ENCODE assay signal across 10 cellular contexts in genomic region chr19:41398603-41399002, GRCh38. TPM values are rescaled to one million over a fixed set of nuclear protein-coding genes. Genes with fewer than 3 reads are reported as not detected.
DNase-seq lines count a peak whose midpoint lies in the region; ATAC-seq, FAIRE-seq and TF ChIP-seq lines count a peak whose summit lies in the region.
"Had no signal": no experiment of that assay in that cellular context is flagged by ENCODE, and none has a peak within 500 bp of the region (broad histone marks: within the 10 kb centered on the region; RNA-seq: fewer than 3 reads in every experiment).

No MANE protein-coding gene starts in this region.

- H3K36me3 ChIP-seq in keratinocyte (ENCODE audit: control insufficient read depth in 2 of 2, extremely low read depth in 1 of 2, insufficient read depth in 2 of 2, low read length in 2 of 2) = peaks cover 0 to 3% of the 10 kb centered on the region in 2 experiments
- peaks cover 5% of the 10 kb centered on the region for H3K36me3 ChIP-seq in suprapubic skin

- peaks cover 8% of the 10 kb centered on the region for H3K36me3 Mint-ChIP-seq in activated CD4-positive, alpha-beta T cell treated with anti-CD3 and anti-CD28 coated beads for 36 hours (ENCODE audit: low read depth)
- H3K36me3 Mint-ChIP-seq in activated T-helper 2 cell treated with anti-CD3 and anti-CD28 coated beads, Interferon-gamma antibody, Interleukin-2, Interleukin-4, amounts not matched to agents 10 μg/mL and 5 μg/mL and 100 μg/mL, durations not matched to agents 14 hours and 24 hours and 36 hours (ENCODE audit: low read depth) = peaks cover 14% of the 10 kb centered on the region

- H3K9ac ChIP-seq in keratinocyte (ENCODE audit: control insufficient read depth, extremely low read depth, insufficient read depth, low read length) = peak overlapping the region; percentile 99

- peak overlapping the region; percentile 97 for H3K4me3 Mint-ChIP-seq in activated CD4-positive, alpha-beta T cell treated with anti-CD3 and anti-CD28 coated beads for 36 hours
- peak overlapping the region; percentile 95 for H3K4me3 Mint-ChIP-seq in activated T-helper 2 cell treated with anti-CD3 and anti-CD28 coated beads, Interferon-gamma antibody, Interleukin-2, Interleukin-4, amounts not matched to agents 10 μg/mL and 5 μg/mL and 100 μg/mL, durations not matched to agents 14 hours and 24 hours and 36 hours (ENCODE audit: low read depth)

- TF ChIP-seq EP300 in suprapubic skin (IDR thresholded peaks at IDR 0.05) = no peak

- no peak for FAIRE-seq in keratinocyte (lab: Jason Lieb, UNC)

- peak overlapping the region; percentile 100 for H3K27ac ChIP-seq in keratinocyte (ENCODE audit: control insufficient read depth, insufficient read depth, low read length)
- no peak overlapping the region for H3K27ac ChIP-seq in suprapubic skin

- H3K27me3 ChIP-seq in keratinocyte (ENCODE audit: control insufficient read depth, extremely low read depth, insufficient read depth, low read length) (no peaks in the 10 kb centered on the region), suprapubic skin (no peaks in the 10 kb centered on the region)

- no peak for TF ChIP-seq POLR2A in suprapubic skin (IDR thresholded peaks at IDR 0.05)

- no peaks in the 10 kb centered on the region for H3K9me3 Mint-ChIP-seq in activated CD4-positive, alpha-beta T cell treated with anti-CD3 and anti-CD28 coated beads for 36 hours (ENCODE audit: low read depth)
- no peaks in the 10 kb centered on the region for H3K9me3 Mint-ChIP-seq in activated T-helper 2 cell treated with anti-CD3 and anti-CD28 coated beads, Interferon-gamma antibody, Interleukin-2, Interleukin-4, amounts not matched to agents 10 μg/mL and 5 μg/mL and 100 μg/mL, durations not matched to agents 14 hours and 24 hours and 36 hours

- H4K20me1 ChIP-seq in keratinocyte (ENCODE audit: control insufficient read depth, extremely low read depth, insufficient read depth, low read length) = no peaks in the 10 kb centered on the region

- H3K9me1 ChIP-seq in keratinocyte (ENCODE audit: control insufficient read depth, extremely low read depth, insufficient read depth, low read length) = no peaks in the 10 kb centered on the region

- peak overlapping the region; percentile 98 for H3K4me2 ChIP-seq in keratinocyte (ENCODE audit: control insufficient read depth, extremely low read depth, insufficient read depth, low read depth, low read length)

- CTCF ChIA-PET in activated CD4-positive, alpha-beta T cell treated with anti-CD3 and anti-CD28 coated beads for 36 hours (lab: Charles Lee) = interaction anchor here (0.7 to 1.5 kb wide), 3 partner anchors 35 to 165 kb away, joined by 3 to 4 read pairs (median 4); partner anchors contain the start of genes B9D2 and DMAC2

- no peak overlapping the region for H2AFZ ChIP-seq in keratinocyte (ENCODE audit: control insufficient read depth, low read length)

- WGBS in suprapubic skin = 65% methylated on average over 3 of the region's 3 CpGs

- DNase-seq in activated CD4-positive, alpha-beta T cell treated with anti-CD3 and anti-CD28 coated beads for 36 hours = no peak
- no peak for DNase-seq in activated CD4-positive, alpha-beta T cell treated with anti-CD3 and anti-CD28 coated beads, Interleukin-2, amount 50 U/mL, for 4 hours
- no peak for DNase-seq in activated T-helper 2 cell treated with anti-CD3 and anti-CD28 coated beads, Interferon-gamma antibody, Interleukin-2, Interleukin-4, amounts not matched to agents 10 μg/mL and 5 μg/mL and 100 μg/mL, durations not matched to agents 14 hours and 24 hours and 36 hours (ENCODE audit: low spot score)
- DNase-seq in keratinocyte (ENCODE audit: low read depth, low spot score) = no peak
- DNase-seq in suprapubic skin (ENCODE audit: low spot score in 2 of 2) = no peak
- DNase-seq in DMS114 treated with DMSO at 0.1 percent for 48 hours (lab: John Stamatoyannopoulos, UW; ENCODE audit: unreplicated experiment) = no peak
- DNase-seq: activated effector memory CD4-positive, alpha-beta T cell treated with Interleukin-2 at 50 U/mL for 16 hours; DMS 273 treated with DMSO at 0.1 percent for 48 hours had no signal

- dilution Hi-C loops in keratinocyte (cut with MboI; ENCODE audit: extremely low pct_ligation_motif_present, low sequenced_read_pairs) = no loop called here

- H3K9me3 ChIP-seq in keratinocyte (ENCODE audit: control insufficient read depth, low read depth, low read length) (no peaks in the 10 kb centered on the region), suprapubic skin (no peaks in the 10 kb centered on the region)

- peaks cover 27% of the 10 kb centered on the region for H3K79me2 ChIP-seq in keratinocyte (ENCODE audit: control insufficient read depth, insufficient read depth, low read length)

- POLR2A ChIA-PET in activated CD4-positive, alpha-beta T cell treated with anti-CD3 and anti-CD28 coated beads for 36 hours (lab: Charles Lee) = interaction anchor here (1.2 kb wide), 1 partner anchor 41 kb away, joined by 5 read pairs; the partner anchor contains the start of gene DMAC2

- peak overlapping the region; percentile 97 for H3K27ac Mint-ChIP-seq in activated CD4-positive, alpha-beta T cell treated with anti-CD3 and anti-CD28 coated beads for 36 hours
- H3K27ac Mint-ChIP-seq in activated T-helper 2 cell treated with anti-CD3 and anti-CD28 coated beads, Interferon-gamma antibody, Interleukin-2, Interleukin-4, amounts not matched to agents 10 μg/mL and 5 μg/mL and 100 μg/mL, durations not matched to agents 14 hours and 24 hours and 36 hours = no peak overlapping the region

- TF ChIP-seq CTCF in keratinocyte (optimal IDR thresholded peaks at IDR 0.05 in 1 of 3, IDR thresholded peaks at IDR 0.05 in 1 of 3, conservative IDR thresholded peaks at IDR 0.05 in 1 of 3; ENCODE audit: extremely low read depth in 1 of 3, insufficient read depth in 2 of 3, low read length in 3 of 3) (no peak), suprapubic skin (IDR thresholded peaks at IDR 0.05) (no peak)

- intact Hi-C loops in activated CD4-positive, alpha-beta T cell treated with anti-CD3 and anti-CD28 coated beads for 36 hours (cut with DNase I, micrococcal nuclease) = loop anchor here in 1 of 2 experiments (5.0 kb wide), 3 partner anchors 134 to 1111 kb away; partner anchors contain the start of genes AKT2 and SERTAD3
- intact Hi-C loops in activated T-helper 2 cell treated with anti-CD3 and anti-CD28 coated beads, Interferon-gamma antibody, Interleukin-2, Interleukin-4, amounts not matched to agents 10 μg/mL and 5 μg/mL and 100 μg/mL, durations not matched to agents 14 hours and 24 hours and 36 hours (cut with micrococcal nuclease) = no loop called here

- no peak for ATAC-seq in activated CD4-positive, alpha-beta T cell treated with anti-CD3 and anti-CD28 coated beads for 36 hours
- ATAC-seq in HG03108 (IDR thresholded peaks at IDR 0.05; ENCODE audit: unreplicated experiment) = no peak
- ATAC-seq in HG02678 (IDR thresholded peaks at IDR 0.05; ENCODE audit: unreplicated experiment) = no peak

- peaks cover 34% of the 10 kb centered on the region for H3K4me1 Mint-ChIP-seq in activated CD4-positive, alpha-beta T cell treated with anti-CD3 and anti-CD28 coated beads for 36 hours
- peaks cover 26% of the 10 kb centered on the region for H3K4me1 Mint-ChIP-seq in activated T-helper 2 cell treated with anti-CD3 and anti-CD28 coated beads, Interferon-gamma antibody, Interleukin-2, Interleukin-4, amounts not matched to agents 10 μg/mL and 5 μg/mL and 100 μg/mL, durations not matched to agents 14 hours and 24 hours and 36 hours (ENCODE audit: low read depth)

- H3K4me1 ChIP-seq in keratinocyte (ENCODE audit: control insufficient read depth, extremely low read depth, insufficient read depth, low read length) (peaks cover 13% of the 10 kb centered on the region), suprapubic skin (peaks cover 37% of the 10 kb centered on the region)

- H3K27me3 Mint-ChIP-seq in activated CD4-positive, alpha-beta T cell treated with anti-CD3 and anti-CD28 coated beads for 36 hours = no peaks in the 10 kb centered on the region
- no peaks in the 10 kb centered on the region for H3K27me3 Mint-ChIP-seq in activated T-helper 2 cell treated with anti-CD3 and anti-CD28 coated beads, Interferon-gamma antibody, Interleukin-2, Interleukin-4, amounts not matched to agents 10 μg/mL and 5 μg/mL and 100 μg/mL, durations not matched to agents 14 hours and 24 hours and 36 hours (ENCODE audit: low read depth)

- H3K4me3 ChIP-seq in keratinocyte (ENCODE audit: control insufficient read depth in 2 of 3, extremely low read depth in 1 of 3, insufficient read depth in 2 of 3, low read depth in 1 of 3, low read length in 3 of 3) (peak overlapping the region; percentile 82 to 100 (median 99)), suprapubic skin (peak overlapping the region; percentile 96)

RNA-seq across cellular contexts. Expression of gene BCKDHA, which starts 1.0 kb away (rescaled TPM):
- 10 to 100 TPM; 14.5 to 25.4 TPM for total RNA-seq in activated CD4-positive, alpha-beta T cell treated with anti-CD3 and anti-CD28 coated beads for 36 hours
- 18.9 and 20.5 TPM in 2 replicates for total RNA-seq in activated T-helper 2 cell treated with anti-CD3 and anti-CD28 coated beads, Interferon-gamma antibody, Interleukin-2, Interleukin-4, amounts not matched to agents 10 μg/mL and 5 μg/mL and 100 μg/mL, durations not matched to agents 14 hours and 24 hours and 36 hours
- 7.5 to 13.3 TPM (median 8.3 TPM) in 3 replicates for polyA plus RNA-seq in keratinocyte
- polyA plus RNA-seq in keratinocyte (2011; ENCODE audit: low read depth) = 17.2 TPM
- polyA plus RNA-seq in keratinocyte (2011; cell fraction: cytosol; rRNA removed) = 4.0 and 10.9 TPM in 2 replicates
- 8.5 and 12.7 TPM in 2 replicates for polyA plus RNA-seq in keratinocyte (2011; cell fraction: nucleus; rRNA removed)
- 10.0 and 11.7 TPM in 2 replicates for polyA plus RNA-seq in keratinocyte (2012; ENCODE audit: low replicate concordance)
- polyA minus RNA-seq in keratinocyte = 5.5 to 10.0 TPM (median 7.3 TPM) in 3 replicates
- polyA minus RNA-seq in keratinocyte (2011; cell fraction: cytosol; rRNA and poly(A)+ RNA removed) = 24.0 TPM
- polyA minus RNA-seq in keratinocyte (2011; cell fraction: nucleus; rRNA and poly(A)+ RNA removed) = 6.4 and 8.4 TPM in 2 replicates
- total RNA-seq in suprapubic skin = 100 to 1,000 TPM in 1 of 4 donors, 10 to 100 TPM in 3; 49.7 to 112 (median 76.2) TPM

RNA-seq across cellular contexts. Expression of gene EXOSC5, which starts 1.4 kb away (rescaled TPM):
- 10 to 100 TPM; 32.7 to 47.8 TPM for total RNA-seq in activated CD4-positive, alpha-beta T cell treated with anti-CD3 and anti-CD28 coated beads for 36 hours
- total RNA-seq in activated T-helper 2 cell treated with anti-CD3 and anti-CD28 coated beads, Interferon-gamma antibody, Interleukin-2, Interleukin-4, amounts not matched to agents 10 μg/mL and 5 μg/mL and 100 μg/mL, durations not matched to agents 14 hours and 24 hours and 36 hours = 50.4 and 54.3 TPM in 2 replicates
- polyA plus RNA-seq in keratinocyte = 12.5 to 18.2 TPM (median 14.7 TPM) in 3 replicates
- polyA plus RNA-seq in keratinocyte (2011; ENCODE audit: low read depth) = 5.2 TPM
- 9.8 and 17.2 TPM in 2 replicates for polyA plus RNA-seq in keratinocyte (2011; cell fraction: cytosol; rRNA removed)
- polyA plus RNA-seq in keratinocyte (2011; cell fraction: nucleus; rRNA removed) = 8.0 and 9.1 TPM in 2 replicates
- polyA plus RNA-seq in keratinocyte (2012; ENCODE audit: low replicate concordance) = 17.8 and 27.7 TPM in 2 replicates
- polyA minus RNA-seq in keratinocyte = 3.7 to 11.7 TPM (median 4.7 TPM) in 3 replicates
- 15.2 TPM for polyA minus RNA-seq in keratinocyte (2011; cell fraction: cytosol; rRNA and poly(A)+ RNA removed)
- polyA minus RNA-seq in keratinocyte (2011; cell fraction: nucleus; rRNA and poly(A)+ RNA removed) = 4.9 and 7.4 TPM in 2 replicates
- total RNA-seq in suprapubic skin = 10 to 100 TPM; 23.0 to 51.5 (median 31.9) TPM

RNA-seq across cellular contexts. Expression of gene TMEM91, which starts 22.3 kb away (rescaled TPM):
- 1 to 10 TPM; 3.0 to 4.0 TPM for total RNA-seq in activated CD4-positive, alpha-beta T cell treated with anti-CD3 and anti-CD28 coated beads for 36 hours
- 4.2 and 4.8 TPM in 2 replicates for total RNA-seq in activated T-helper 2 cell treated with anti-CD3 and anti-CD28 coated beads, Interferon-gamma antibody, Interleukin-2, Interleukin-4, amounts not matched to agents 10 μg/mL and 5 μg/mL and 100 μg/mL, durations not matched to agents 14 hours and 24 hours and 36 hours
- polyA plus RNA-seq in keratinocyte = 4.4 to 10.1 TPM (median 6.3 TPM) in 3 replicates
- polyA plus RNA-seq in keratinocyte (2011; ENCODE audit: low read depth) = 8.3 TPM
- polyA plus RNA-seq in keratinocyte (2011; cell fraction: cytosol; rRNA removed) = 3.9 and 6.3 TPM in 2 replicates
- polyA plus RNA-seq in keratinocyte (2011; cell fraction: nucleus; rRNA removed) = 12.5 and 16.9 TPM in 2 replicates
- 4.4 and 18.2 TPM in 2 replicates for polyA plus RNA-seq in keratinocyte (2012; ENCODE audit: low replicate concordance)
- polyA minus RNA-seq in keratinocyte = 9.1 to 14.5 TPM (median 9.9 TPM) in 3 replicates
- 8.1 TPM for polyA minus RNA-seq in keratinocyte (2011; cell fraction: cytosol; rRNA and poly(A)+ RNA removed)
- polyA minus RNA-seq in keratinocyte (2011; cell fraction: nucleus; rRNA and poly(A)+ RNA removed) = 4.0 and 7.8 TPM in 2 replicates
- 100 to 1,000 TPM in 2 of 4 donors, 10 to 100 TPM in 2; 29.6 to 109 (median 88.1) TPM for total RNA-seq in suprapubic skin

RNA-seq across cellular contexts. Expression of gene B3GNT8, which starts 28.6 kb away (rescaled TPM):
- under 1 TPM in 1 of 2 experiments, not detected in 1; 0.41 TPM for total RNA-seq in activated CD4-positive, alpha-beta T cell treated with anti-CD3 and anti-CD28 coated beads for 36 hours
- 0.96 and 0.97 TPM in 2 replicates for total RNA-seq in activated T-helper 2 cell treated with anti-CD3 and anti-CD28 coated beads, Interferon-gamma antibody, Interleukin-2, Interleukin-4, amounts not matched to agents 10 μg/mL and 5 μg/mL and 100 μg/mL, durations not matched to agents 14 hours and 24 hours and 36 hours
- polyA plus RNA-seq in keratinocyte = 0.45 to 1.8 TPM (median 0.97 TPM) in 3 replicates
- polyA plus RNA-seq in keratinocyte (2011; ENCODE audit: low read depth) = 1.9 TPM
- 0.22 and 0.87 TPM in 2 replicates for polyA plus RNA-seq in keratinocyte (2011; cell fraction: cytosol; rRNA removed)
- 1.4 and 1.6 TPM in 2 replicates for polyA plus RNA-seq in keratinocyte (2011; cell fraction: nucleus; rRNA removed)
- polyA plus RNA-seq in keratinocyte (2012; ENCODE audit: low replicate concordance) = 2.9 and 3.2 TPM in 2 replicates
- 0.26 to 0.49 TPM (median 0.36 TPM) in 3 replicates for polyA minus RNA-seq in keratinocyte
- 2.7 TPM for polyA minus RNA-seq in keratinocyte (2011; cell fraction: cytosol; rRNA and poly(A)+ RNA removed)
- polyA minus RNA-seq in keratinocyte (2011; cell fraction: nucleus; rRNA and poly(A)+ RNA removed) = 0.62 and 1.7 TPM in 2 replicates
- 1 to 10 TPM; 4.7 to 9.6 (median 6.2) TPM for total RNA-seq in suprapubic skin

RNA-seq across cellular contexts. Expression of gene B9D2, which starts 34.7 kb away (rescaled TPM):
- total RNA-seq in activated CD4-positive, alpha-beta T cell treated with anti-CD3 and anti-CD28 coated beads for 36 hours = 1 to 10 TPM; 4.0 to 5.2 TPM
- 6.2 TPM in 2 replicates for total RNA-seq in activated T-helper 2 cell treated with anti-CD3 and anti-CD28 coated beads, Interferon-gamma antibody, Interleukin-2, Interleukin-4, amounts not matched to agents 10 μg/mL and 5 μg/mL and 100 μg/mL, durations not matched to agents 14 hours and 24 hours and 36 hours
- 2.8 to 3.4 TPM (median 3.0 TPM) in 3 replicates for polyA plus RNA-seq in keratinocyte
- polyA plus RNA-seq in keratinocyte (2011; ENCODE audit: low read depth) = 0.59 TPM
- 1.5 and 3.5 TPM in 2 replicates for polyA plus RNA-seq in keratinocyte (2011; cell fraction: cytosol; rRNA removed)
- polyA plus RNA-seq in keratinocyte (2011; cell fraction: nucleus; rRNA removed) = 1.8 and 2.4 TPM in 2 replicates
- polyA plus RNA-seq in keratinocyte (2012; ENCODE audit: low replicate concordance) = 2.8 and 4.8 TPM in 2 replicates
- 0.76 to 1.8 TPM (median 1.6 TPM) in 3 replicates for polyA minus RNA-seq in keratinocyte
- polyA minus RNA-seq in keratinocyte (2011; cell fraction: cytosol; rRNA and poly(A)+ RNA removed) = 6.7 TPM
- polyA minus RNA-seq in keratinocyte (2011; cell fraction: nucleus; rRNA and poly(A)+ RNA removed) = 1.0 and 1.2 TPM in 2 replicates
- total RNA-seq in suprapubic skin = 1 to 10 TPM; 2.8 to 9.3 (median 4.8) TPM
